2 cellular contexts compared by ENCODE assay signal in the genomic region with DNA sequence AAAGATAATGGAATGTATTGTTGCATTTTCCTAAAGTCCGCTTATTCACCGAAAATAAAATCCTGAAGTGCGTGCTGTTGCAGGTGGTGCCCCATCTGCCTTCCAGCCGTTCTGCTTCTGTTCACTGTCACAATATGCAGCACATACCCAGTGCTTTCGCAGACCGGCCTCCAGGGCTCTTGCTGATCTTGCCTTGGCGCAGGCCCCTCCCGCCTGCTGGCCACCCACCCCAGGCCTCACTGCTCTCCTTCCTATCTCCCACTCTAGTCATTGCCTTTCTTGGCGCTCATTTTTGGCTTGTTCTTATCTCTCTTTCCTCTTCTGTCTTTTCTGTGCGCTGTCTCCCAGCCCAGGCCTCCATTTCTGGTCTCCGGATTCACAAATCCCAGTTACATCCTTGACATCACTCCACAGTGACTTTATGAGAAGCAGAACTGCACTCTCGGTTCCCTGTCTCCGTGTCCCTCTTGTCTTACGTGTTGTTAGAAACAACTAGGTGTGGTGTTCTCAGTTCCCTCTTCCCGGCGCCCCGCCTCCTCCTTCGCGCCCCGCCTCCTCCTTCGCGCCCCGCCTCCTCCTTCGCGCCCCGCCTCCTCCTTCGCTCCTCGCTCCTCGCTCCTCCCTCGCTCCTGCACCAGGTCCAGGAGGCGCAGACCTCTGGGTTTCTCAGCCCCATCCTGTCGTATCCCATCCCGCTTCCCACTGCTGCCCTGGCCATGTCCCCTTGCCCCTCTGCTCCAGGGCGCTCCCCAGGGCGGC.
TF ChIP-seq lines count a peak whose summit lies in the region.

No MANE protein-coding gene starts in this region.

TF ChIP-seq in GM23338, 12 proteins besides CTCF, POLR2A, EP300 and RAD21 (continues in another document):
- TF ChIP-seq, protein P1, sequence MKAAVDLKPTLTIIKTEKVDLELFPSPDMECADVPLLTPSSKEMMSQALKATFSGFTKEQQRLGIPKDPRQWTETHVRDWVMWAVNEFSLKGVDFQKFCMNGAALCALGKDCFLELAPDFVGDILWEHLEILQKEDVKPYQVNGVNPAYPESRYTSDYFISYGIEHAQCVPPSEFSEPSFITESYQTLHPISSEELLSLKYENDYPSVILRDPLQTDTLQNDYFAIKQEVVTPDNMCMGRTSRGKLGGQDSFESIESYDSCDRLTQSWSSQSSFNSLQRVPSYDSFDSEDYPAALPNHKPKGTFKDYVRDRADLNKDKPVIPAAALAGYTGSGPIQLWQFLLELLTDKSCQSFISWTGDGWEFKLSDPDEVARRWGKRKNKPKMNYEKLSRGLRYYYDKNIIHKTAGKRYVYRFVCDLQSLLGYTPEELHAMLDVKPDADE (IDR thresholded peaks at IDR 0.05) = no peak
- no peak for TF ChIP-seq JUNB (IDR thresholded peaks at IDR 0.05; ENCODE audit: unreplicated experiment)
- TF ChIP-seq EZH2phosphoT487 (IDR thresholded peaks at IDR 0.05; ENCODE audit: unreplicated experiment) = no peak
- no peak for TF ChIP-seq STAT1 (IDR thresholded peaks at IDR 0.05; ENCODE audit: unreplicated experiment)
- no peak for TF ChIP-seq NANOG (IDR thresholded peaks at IDR 0.05; ENCODE audit: borderline replicate concordance)
- TF ChIP-seq, protein P2, sequence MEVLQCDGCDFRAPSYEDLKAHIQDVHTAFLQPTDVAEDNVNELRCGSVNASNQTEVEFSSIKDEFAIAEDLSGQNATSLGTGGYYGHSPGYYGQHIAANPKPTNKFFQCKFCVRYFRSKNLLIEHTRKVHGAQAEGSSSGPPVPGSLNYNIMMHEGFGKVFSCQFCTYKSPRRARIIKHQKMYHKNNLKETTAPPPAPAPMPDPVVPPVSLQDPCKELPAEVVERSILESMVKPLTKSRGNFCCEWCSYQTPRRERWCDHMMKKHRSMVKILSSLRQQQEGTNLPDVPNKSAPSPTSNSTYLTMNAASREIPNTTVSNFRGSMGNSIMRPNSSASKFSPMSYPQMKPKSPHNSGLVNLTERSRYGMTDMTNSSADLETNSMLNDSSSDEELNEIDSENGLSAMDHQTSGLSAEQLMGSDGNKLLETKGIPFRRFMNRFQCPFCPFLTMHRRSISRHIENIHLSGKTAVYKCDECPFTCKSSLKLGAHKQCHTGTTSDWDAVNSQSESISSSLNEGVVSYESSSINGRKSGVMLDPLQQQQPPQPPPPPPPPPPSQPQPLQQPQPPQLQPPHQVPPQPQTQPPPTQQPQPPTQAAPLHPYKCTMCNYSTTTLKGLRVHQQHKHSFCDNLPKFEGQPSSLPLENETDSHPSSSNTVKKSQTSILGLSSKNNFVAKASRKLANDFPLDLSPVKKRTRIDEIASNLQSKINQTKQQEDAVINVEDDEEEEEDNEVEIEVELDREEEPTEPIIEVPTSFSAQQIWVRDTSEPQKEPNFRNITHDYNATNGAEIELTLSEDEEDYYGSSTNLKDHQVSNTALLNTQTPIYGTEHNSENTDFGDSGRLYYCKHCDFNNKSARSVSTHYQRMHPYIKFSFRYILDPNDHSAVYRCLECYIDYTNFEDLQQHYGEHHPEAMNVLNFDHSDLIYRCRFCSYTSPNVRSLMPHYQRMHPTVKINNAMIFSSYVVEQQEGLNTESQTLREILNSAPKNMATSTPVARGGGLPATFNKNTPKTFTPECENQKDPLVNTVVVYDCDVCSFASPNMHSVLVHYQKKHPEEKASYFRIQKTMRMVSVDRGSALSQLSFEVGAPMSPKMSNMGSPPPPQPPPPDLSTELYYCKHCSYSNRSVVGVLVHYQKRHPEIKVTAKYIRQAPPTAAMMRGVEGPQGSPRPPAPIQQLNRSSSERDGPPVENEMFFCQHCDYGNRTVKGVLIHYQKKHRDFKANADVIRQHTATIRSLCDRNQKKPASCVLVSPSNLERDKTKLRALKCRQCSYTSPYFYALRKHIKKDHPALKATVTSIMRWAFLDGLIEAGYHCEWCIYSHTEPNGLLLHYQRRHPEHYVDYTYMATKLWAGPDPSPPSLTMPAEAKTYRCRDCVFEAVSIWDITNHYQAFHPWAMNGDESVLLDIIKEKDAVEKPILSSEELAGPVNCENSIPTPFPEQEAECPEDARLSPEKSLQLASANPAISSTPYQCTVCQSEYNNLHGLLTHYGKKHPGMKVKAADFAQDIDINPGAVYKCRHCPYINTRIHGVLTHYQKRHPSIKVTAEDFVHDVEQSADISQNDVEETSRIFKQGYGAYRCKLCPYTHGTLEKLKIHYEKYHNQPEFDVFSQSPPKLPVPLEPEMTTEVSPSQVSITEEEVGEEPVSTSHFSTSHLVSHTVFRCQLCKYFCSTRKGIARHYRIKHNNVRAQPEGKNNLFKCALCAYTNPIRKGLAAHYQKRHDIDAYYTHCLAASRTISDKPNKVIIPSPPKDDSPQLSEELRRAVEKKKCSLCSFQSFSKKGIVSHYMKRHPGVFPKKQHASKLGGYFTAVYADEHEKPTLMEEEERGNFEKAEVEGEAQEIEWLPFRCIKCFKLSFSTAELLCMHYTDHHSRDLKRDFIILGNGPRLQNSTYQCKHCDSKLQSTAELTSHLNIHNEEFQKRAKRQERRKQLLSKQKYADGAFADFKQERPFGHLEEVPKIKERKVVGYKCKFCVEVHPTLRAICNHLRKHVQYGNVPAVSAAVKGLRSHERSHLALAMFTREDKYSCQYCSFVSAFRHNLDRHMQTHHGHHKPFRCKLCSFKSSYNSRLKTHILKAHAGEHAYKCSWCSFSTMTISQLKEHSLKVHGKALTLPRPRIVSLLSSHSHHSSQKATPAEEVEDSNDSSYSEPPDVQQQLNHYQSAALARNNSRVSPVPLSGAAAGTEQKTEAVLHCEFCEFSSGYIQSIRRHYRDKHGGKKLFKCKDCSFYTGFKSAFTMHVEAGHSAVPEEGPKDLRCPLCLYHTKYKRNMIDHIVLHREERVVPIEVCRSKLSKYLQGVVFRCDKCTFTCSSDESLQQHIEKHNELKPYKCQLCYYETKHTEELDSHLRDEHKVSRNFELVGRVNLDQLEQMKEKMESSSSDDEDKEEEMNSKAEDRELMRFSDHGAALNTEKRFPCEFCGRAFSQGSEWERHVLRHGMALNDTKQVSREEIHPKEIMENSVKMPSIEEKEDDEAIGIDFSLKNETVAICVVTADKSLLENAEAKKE (CRISPR knock-in tag; IDR thresholded peaks at IDR 0.05) = no peak
- TF ChIP-seq EZH2 (IDR thresholded peaks at IDR 0.05; ENCODE audit: low read depth, unreplicated experiment) = no peak
- TF ChIP-seq ZNF114 (CRISPR knock-in tag; IDR thresholded peaks at IDR 0.05) = no peak

TF ChIP-seq in WTC11, 78 proteins besides CTCF, POLR2A, EP300 and RAD21 (continued from another document):
- TF ChIP-seq, protein P3, sequence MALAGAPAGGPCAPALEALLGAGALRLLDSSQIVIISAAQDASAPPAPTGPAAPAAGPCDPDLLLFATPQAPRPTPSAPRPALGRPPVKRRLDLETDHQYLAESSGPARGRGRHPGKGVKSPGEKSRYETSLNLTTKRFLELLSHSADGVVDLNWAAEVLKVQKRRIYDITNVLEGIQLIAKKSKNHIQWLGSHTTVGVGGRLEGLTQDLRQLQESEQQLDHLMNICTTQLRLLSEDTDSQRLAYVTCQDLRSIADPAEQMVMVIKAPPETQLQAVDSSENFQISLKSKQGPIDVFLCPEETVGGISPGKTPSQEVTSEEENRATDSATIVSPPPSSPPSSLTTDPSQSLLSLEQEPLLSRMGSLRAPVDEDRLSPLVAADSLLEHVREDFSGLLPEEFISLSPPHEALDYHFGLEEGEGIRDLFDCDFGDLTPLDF (CRISPR knock-in tag; IDR thresholded peaks at IDR 0.05) = no peak
- no peak for TF ChIP-seq FOXK1 (CRISPR knock-in tag; IDR thresholded peaks at IDR 0.05)
- TF ChIP-seq ATF1 (CRISPR knock-in tag; IDR thresholded peaks at IDR 0.05) = no peak
- no peak for TF ChIP-seq NFATC4 (CRISPR knock-in tag; IDR thresholded peaks at IDR 0.05)
TF ChIP-seq in WTC11: peak in this region for 0.
